ENCODE assay signal across 8 cellular contexts in the genomic region with DNA sequence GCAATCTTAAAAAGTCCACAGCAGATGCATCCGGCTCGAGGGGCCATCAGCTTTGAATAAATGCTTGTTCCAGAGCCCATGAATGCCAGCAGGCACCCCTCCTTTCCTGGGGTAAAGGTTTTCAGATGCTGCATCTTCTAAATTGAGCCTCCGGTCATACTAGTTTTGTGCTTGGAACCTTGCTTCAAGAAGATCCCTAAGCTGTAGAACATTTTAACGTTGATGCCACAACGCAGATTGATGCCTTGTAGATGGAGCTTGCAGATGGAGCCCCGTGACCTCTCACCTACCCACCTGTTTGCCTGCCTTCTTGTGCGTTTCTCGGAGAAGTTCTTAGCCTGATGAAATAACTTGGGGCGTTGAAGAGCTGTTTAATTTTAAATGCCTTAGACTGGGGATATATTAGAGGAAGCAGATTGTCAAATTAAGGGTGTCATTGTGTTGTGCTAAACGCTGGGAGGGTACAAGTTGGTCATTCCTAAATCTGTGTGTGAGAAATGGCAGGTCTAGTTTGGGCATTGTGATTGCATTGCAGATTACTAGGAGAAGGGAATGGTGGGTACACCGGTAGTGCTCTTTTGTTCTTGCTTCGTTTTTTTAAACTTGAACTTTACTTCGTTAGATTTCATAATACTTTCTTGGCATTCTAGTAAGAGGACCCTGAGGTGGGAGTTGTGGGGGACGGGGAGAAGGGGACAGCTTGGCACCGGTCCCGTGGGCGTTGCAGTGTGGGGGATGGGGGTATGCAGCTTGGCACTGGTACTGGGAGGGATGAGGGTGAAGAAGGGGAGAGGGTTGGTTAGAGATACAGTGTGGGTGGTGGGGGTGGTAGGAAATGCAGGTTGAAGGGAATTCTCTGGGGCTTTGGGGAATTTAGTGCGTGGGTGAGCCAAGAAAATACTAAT. TPM values are rescaled to one million over a fixed set of nuclear protein-coding genes. Genes with fewer than 3 reads are reported as not detected.
DNase-seq lines count a peak whose midpoint lies in the region; ATAC-seq, FAIRE-seq and TF ChIP-seq lines count a peak whose summit lies in the region.

No MANE protein-coding gene starts in this region.

- H3K9me3 ChIP-seq in SK-N-SH (no peaks in the 10 kb centered on the region), HepG2 (ENCODE audit: low read length) (no peaks in the 10 kb centered on the region)

- H3K4me2 ChIP-seq in SK-N-SH (peak overlapping the region; percentile 94), HepG2 (ENCODE audit: low read depth, low read length) (peak overlapping the region; percentile 95)

- H3K79me2 ChIP-seq in SK-N-SH (ENCODE audit: insufficient read depth), result peaks cover 96% of the 10 kb centered on the region
- peaks cover 86% of the 10 kb centered on the region for H3K79me2 ChIP-seq in HepG2 (ENCODE audit: insufficient read depth, low read length)

- CTCF ChIA-PET in SK-N-SH (lab: Yijun Ruan, JAX) (interaction anchor here (0.8 to 13.0 kb wide), 7 partner anchors 9 to 464 kb away, joined by 3 to 223 read pairs (median 7); partner anchors contain the start of gene MALAT1), HepG2 (lab: Yijun Ruan, JAX; ENCODE audit: low intra/inter-chr PET ratio, low total read pairs) (no interaction called here)

- POLR2A ChIA-PET in SK-N-SH (lab: Yijun Ruan, JAX), result interaction anchor here (0.7 to 17.2 kb wide), 26 partner anchors 8 to 188 kb away, joined by 3 to 1027 read pairs (median 4); partner anchors contain the start of genes CDC42EP2, DPF2, FRMD8 and MALAT1
- POLR2A ChIA-PET in HepG2 (lab: Yijun Ruan, JAX), result interaction anchor here (1.0 to 17.8 kb wide), 20 partner anchors 7 to 127 kb away, joined by 3 to 952 read pairs (median 10); partner anchors contain the start of genes FRMD8, MALAT1, SLC25A45 and TIGD3

- ATAC-seq in HepG2, result no peak
- ATAC-seq in HG02763 (IDR thresholded peaks at IDR 0.05; ENCODE audit: unreplicated experiment), result no peak

- TF ChIP-seq EP300 in SK-N-SH (IDR thresholded peaks at IDR 0.05; ENCODE audit: borderline replicate concordance in 1 of 2, low read depth in 1 of 2, low read length in 1 of 2) (no peak), HepG2 (IDR thresholded peaks at IDR 0.05; ENCODE audit: low read depth in 2 of 2, low read length in 2 of 2) (no peak), HepG2 (CRISPR knock-in tag; IDR thresholded peaks at IDR 0.05; ENCODE audit: borderline replicate concordance) (no peak)

- H3K4me3 ChIP-seq in SK-N-SH (ENCODE audit: low read depth in 2 of 2, low read length in 1 of 2), result peak overlapping the region; percentile 77 to 83
- H3K4me3 ChIP-seq in bronchial epithelial cell (ENCODE audit: low read depth, low read length), result peak overlapping the region; percentile 93
- H3K4me3 ChIP-seq in HepG2 (replicated peaks in 1 of 3; ENCODE audit: insufficient read depth in 1 of 3, low read depth in 2 of 3, low read length in 3 of 3), result peak overlapping the region; percentile 91 to 94 (median 93)

- no peak for TF ChIP-seq CTCF in SK-N-SH (IDR thresholded peaks at IDR 0.05)
- TF ChIP-seq CTCF in bronchial epithelial cell (IDR thresholded peaks at IDR 0.05; ENCODE audit: insufficient read depth, low read length, severe bottlenecking), result no peak
- no peak for TF ChIP-seq CTCF in HepG2 (CRISPR knock-in tag; IDR thresholded peaks at IDR 0.05)

- H2AFZ ChIP-seq in SK-N-SH (ENCODE audit: low read depth) (no peak overlapping the region), HepG2 (ENCODE audit: low read length) (no peak overlapping the region)

- H3K36me3 ChIP-seq in SK-N-SH (replicated peaks in 1 of 2; ENCODE audit: control insufficient read depth in 1 of 2, insufficient read depth in 2 of 2, low read length in 1 of 2), result peaks cover 48 to 65% of the 10 kb centered on the region in 2 experiments
- peaks cover 18% of the 10 kb centered on the region for H3K36me3 ChIP-seq in bronchial epithelial cell (ENCODE audit: control insufficient read depth, insufficient read depth, low read length)
- no peaks in the 10 kb centered on the region; a peak in 2 of 5 replicates for H3K36me3 ChIP-seq in HepG2 (replicated peaks in 1 of 2; ENCODE audit: control insufficient read depth in 1 of 2, insufficient read depth in 2 of 2, low read length in 2 of 2)

- H3K4me1 ChIP-seq in SK-N-SH (ENCODE audit: control insufficient read depth in 1 of 2, insufficient read depth in 2 of 2, low read depth in 1 of 2, low read length in 1 of 2), result peaks cover 15 to 48% of the 10 kb centered on the region in 2 experiments
- peaks cover 50% of the 10 kb centered on the region for H3K4me1 ChIP-seq in HepG2 (ENCODE audit: insufficient read depth, low read length)

- H3K9ac ChIP-seq in SK-N-SH, result peak overlapping the region; percentile 98
- H3K9ac ChIP-seq in HepG2 (ENCODE audit: insufficient read depth, low read depth, low read length), result peak overlapping the region; percentile 100

- H3K9me2 ChIP-seq in SK-N-SH, result no peaks in the 10 kb centered on the region

- peaks cover 87% of the 10 kb centered on the region for H3F3A ChIP-seq in SK-N-SH (replicated peaks; ENCODE audit: insufficient read depth)

- H3K27me3 ChIP-seq in SK-N-SH (ENCODE audit: insufficient read depth) (no peaks in the 10 kb centered on the region), bronchial epithelial cell (ENCODE audit: control insufficient read depth, insufficient read depth, low read length) (no peaks in the 10 kb centered on the region), HepG2 (ENCODE audit: control insufficient read depth in 1 of 2, insufficient read depth in 2 of 2, low read length in 2 of 2) (no peaks in the 10 kb centered on the region; a peak in 1 of 5 replicates)

- intact Hi-C loops in HepG2 (cut with micrococcal nuclease; ENCODE audit: unreplicated experiment), result no loop called here

- no peak for FAIRE-seq in bronchial epithelial cell (lab: Jason Lieb, UNC)
- FAIRE-seq in HepG2 (lab: Jason Lieb, UNC), result no peak

- WGBS in SK-N-SH (ENCODE audit: low lambda C conversion rate), result 1% methylated on average over 18 of the region's 18 CpGs
- under 1% methylated on average over 16 of the region's 18 CpGs for WGBS in HepG2 (ENCODE audit: low lambda C conversion rate)

- H4K20me1 ChIP-seq in SK-N-SH (ENCODE audit: insufficient read depth) (peaks cover 68% of the 10 kb centered on the region), HepG2 (ENCODE audit: insufficient read depth, low read length) (peaks cover 68% of the 10 kb centered on the region)

- H3K27ac ChIP-seq in SK-N-SH (ENCODE audit: low read depth in 2 of 2, low read length in 1 of 2) (peak overlapping the region; percentile 100), HepG2 (ENCODE audit: extremely low read length, insufficient read depth, low read length) (peak overlapping the region; percentile 100)

- DNase-seq in SK-N-SH (no peak), bronchial epithelial cell (ENCODE audit: low read depth) (peak; percentile 34), HepG2 (ENCODE audit: low spot score) (no peak), NCI-H2081 treated with DMSO at 0.1 percent for 48 hours (lab: John Stamatoyannopoulos, UW) (no peak), D341Med (ENCODE audit: low spot score) (no peak)
- peak; percentile 61 for DNase-seq in stimulated activated CD8-positive, alpha-beta memory T cell treated with anti-CD3 and anti-CD28 coated beads, Interleukin-4, amount 100 ng/mL, for 24 hours (ENCODE audit: low read depth)

- TF ChIP-seq POLR2A in GM18951 (IDR thresholded peaks at IDR 0.05; ENCODE audit: extremely low read depth, insufficient read depth, insufficient read length) (peak; percentile 33), HepG2 (IDR thresholded peaks at IDR 0.05; ENCODE audit: insufficient read depth in 1 of 2, low read depth in 2 of 2, low read length in 2 of 2) (peak in 1 of 2 experiments; percentile 61; a peak in 2 of 4 replicates)

- in situ Hi-C loops in GM18951 (cut with MboI; ENCODE audit: low sequenced_read_pairs, unreplicated experiment), result loop anchor here (5.0 kb wide), 1 partner anchor 78 kb away; no protein-coding TSS in a partner anchor
- in situ Hi-C loops in HepG2 (cut with HindIII; ENCODE audit: extremely low pct_ligation_motif_present, low pct_unique_long_range_greater_than_20kb), result loop anchor here (5.0 kb wide), 1 partner anchor 73 kb away; the partner anchor contains the start of gene MALAT1

- BruUV-seq in HepG2 (replicated peaks; lab: Mats Ljungman, UMichigan), result no TSS peak

- TF ChIP-seq RAD21 in SK-N-SH (IDR thresholded peaks at IDR 0.05; ENCODE audit: low read length), result no peak
- TF ChIP-seq RAD21 in HepG2 (CRISPR knock-in tag; IDR thresholded peaks at IDR 0.05), result no peak

RNA-seq across cellular contexts. Expression of gene NEAT1, which starts 1.9 kb away (rescaled TPM):
- polyA plus RNA-seq in SK-N-SH (2012; rRNA removed), result 435 and 479 TPM in 2 replicates
- polyA plus RNA-seq in SK-N-SH (2012; cell fraction: cytosol; rRNA removed), result 93.7 and 99.2 TPM in 2 replicates
- polyA plus RNA-seq in SK-N-SH (2012; cell fraction: nucleus; rRNA removed), result 3,897 and 4,476 TPM in 2 replicates
- total RNA-seq in bronchial epithelial cell, result 114 and 133 TPM in 2 replicates
- total RNA-seq in HepG2 (2016; rRNA removed; fragmentation: Illumina TruSeq; extraction: Trizol), result 10.5 and 20.5 TPM in 2 replicates
- total RNA-seq in HepG2 (2016; cell fraction: cytosol; rRNA removed; fragmentation: Illumina TruSeq; extraction: Trizol; ENCODE audit: low read depth), result 2.2 and 2.6 TPM in 2 replicates
- 8.4 and 21.3 TPM in 2 replicates for total RNA-seq in HepG2 (2016; cell fraction: insoluble cytoplasmic fraction; rRNA removed; fragmentation: Illumina TruSeq; extraction: Trizol)
- 7.8 and 8.3 TPM in 2 replicates for total RNA-seq in HepG2 (2016; cell fraction: membrane; rRNA removed; fragmentation: Illumina TruSeq; extraction: Trizol)
- total RNA-seq in HepG2 (2016; cell fraction: nucleus; rRNA removed; fragmentation: Illumina TruSeq; extraction: Trizol), result 196 and 220 TPM in 2 replicates
- polyA plus RNA-seq in HepG2 (2011; rRNA removed), result 41.2 and 41.3 TPM in 2 replicates
- 13.0 and 13.4 TPM in 2 replicates for polyA plus RNA-seq in HepG2 (2011; cell fraction: cytosol; rRNA removed)
- polyA plus RNA-seq in HepG2 (2011; cell fraction: nucleus; rRNA removed), result 222 and 327 TPM in 2 replicates
- 288 and 371 TPM in 2 replicates for polyA plus RNA-seq in HepG2 (2012)
- polyA plus RNA-seq in HepG2 (2016; cell fraction: cytosol; fragmentation: Illumina TruSeq; extraction: Trizol; ENCODE audit: low read depth), result 3.6 and 4.3 TPM in 2 replicates
- 54.0 and 61.1 TPM in 2 replicates for polyA plus RNA-seq in HepG2 (2016; cell fraction: insoluble cytoplasmic fraction; fragmentation: Illumina TruSeq; extraction: Trizol; ENCODE audit: low read depth)
- 47.1 and 54.4 TPM in 2 replicates for polyA plus RNA-seq in HepG2 (2016; cell fraction: membrane; fragmentation: Illumina TruSeq; extraction: Trizol; ENCODE audit: low read depth)
- polyA plus RNA-seq in HepG2 (2016; cell fraction: nucleus; fragmentation: Illumina TruSeq; extraction: Trizol; ENCODE audit: insufficient read depth, low read depth), result 577 and 628 TPM in 2 replicates
- polyA minus RNA-seq in HepG2 (2011; rRNA and poly(A)+ RNA removed; ENCODE audit: low replicate concordance), result 64.6 and 225 TPM in 2 replicates
- 17.3 and 20.2 TPM in 2 replicates for polyA minus RNA-seq in HepG2 (2011; cell fraction: cytosol; rRNA and poly(A)+ RNA removed)
- 1,479 and 1,737 TPM in 2 replicates for polyA minus RNA-seq in HepG2 (2011; cell fraction: nucleus; rRNA and poly(A)+ RNA removed)

RNA-seq across cellular contexts. Expression of gene FRMD8, which starts 38.0 kb away (rescaled TPM):
- polyA plus RNA-seq in SK-N-SH (2012; rRNA removed) (17.4 and 19.0 TPM in 2 replicates), HepG2 (2011; rRNA removed) (5.8 and 9.4 TPM in 2 replicates)
- polyA plus RNA-seq in SK-N-SH (2012; cell fraction: cytosol; rRNA removed), result 8.0 and 14.0 TPM in 2 replicates
- 32.3 and 58.1 TPM in 2 replicates for polyA plus RNA-seq in SK-N-SH (2012; cell fraction: nucleus; rRNA removed)
- total RNA-seq in bronchial epithelial cell (21.9 and 66.6 TPM in 2 replicates), HepG2 (2016; rRNA removed; fragmentation: Illumina TruSeq; extraction: Trizol) (18.0 and 20.6 TPM in 2 replicates)
- total RNA-seq in HepG2 (2016; cell fraction: cytosol; rRNA removed; fragmentation: Illumina TruSeq; extraction: Trizol; ENCODE audit: low read depth), result 2.2 and 2.9 TPM in 2 replicates
- 17.5 and 22.6 TPM in 2 replicates for total RNA-seq in HepG2 (2016; cell fraction: insoluble cytoplasmic fraction; rRNA removed; fragmentation: Illumina TruSeq; extraction: Trizol)
- 5.3 and 6.3 TPM in 2 replicates for total RNA-seq in HepG2 (2016; cell fraction: membrane; rRNA removed; fragmentation: Illumina TruSeq; extraction: Trizol)
- total RNA-seq in HepG2 (2016; cell fraction: nucleus; rRNA removed; fragmentation: Illumina TruSeq; extraction: Trizol), result 12.4 and 14.6 TPM in 2 replicates
- 5.9 and 6.7 TPM in 2 replicates for polyA plus RNA-seq in HepG2 (2011; cell fraction: cytosol; rRNA removed)
- polyA plus RNA-seq in HepG2 (2011; cell fraction: nucleus; rRNA removed), result 26.7 and 32.6 TPM in 2 replicates
- 3.5 and 5.2 TPM in 2 replicates for polyA plus RNA-seq in HepG2 (2012)
- polyA plus RNA-seq in HepG2 (2016; cell fraction: cytosol; fragmentation: Illumina TruSeq; extraction: Trizol; ENCODE audit: low read depth), result 2.5 and 2.6 TPM in 2 replicates
- 13.5 and 17.1 TPM in 2 replicates for polyA plus RNA-seq in HepG2 (2016; cell fraction: insoluble cytoplasmic fraction; fragmentation: Illumina TruSeq; extraction: Trizol; ENCODE audit: low read depth)
- polyA plus RNA-seq in HepG2 (2016; cell fraction: membrane; fragmentation: Illumina TruSeq; extraction: Trizol; ENCODE audit: low read depth), result 2.8 and 3.8 TPM in 2 replicates
- 21.4 and 24.7 TPM in 2 replicates for polyA plus RNA-seq in HepG2 (2016; cell fraction: nucleus; fragmentation: Illumina TruSeq; extraction: Trizol; ENCODE audit: insufficient read depth, low read depth)
- 22.3 and 24.3 TPM in 2 replicates for polyA minus RNA-seq in HepG2 (2011; rRNA and poly(A)+ RNA removed; ENCODE audit: low replicate concordance)
- polyA minus RNA-seq in HepG2 (2011; cell fraction: cytosol; rRNA and poly(A)+ RNA removed), result 5.4 and 6.2 TPM in 2 replicates
- 6.2 and 11.8 TPM in 2 replicates for polyA minus RNA-seq in HepG2 (2011; cell fraction: nucleus; rRNA and poly(A)+ RNA removed)

RNA-seq across cellular contexts. Expression of gene SLC25A45, which starts 42.0 kb away (rescaled TPM):
- polyA plus RNA-seq in SK-N-SH (2012; rRNA removed) (3.1 and 3.6 TPM in 2 replicates), HepG2 (2011; rRNA removed) (1.2 and 1.9 TPM in 2 replicates)
- 1.2 and 1.8 TPM in 2 replicates for polyA plus RNA-seq in SK-N-SH (2012; cell fraction: cytosol; rRNA removed)
- 13.7 and 17.4 TPM in 2 replicates for polyA plus RNA-seq in SK-N-SH (2012; cell fraction: nucleus; rRNA removed)
- total RNA-seq in bronchial epithelial cell (0.26 and 0.77 TPM in 2 replicates), HepG2 (2016; rRNA removed; fragmentation: Illumina TruSeq; extraction: Trizol) (2.1 and 3.4 TPM in 2 replicates)
- 0.79 and 1.0 TPM in 2 replicates for total RNA-seq in HepG2 (2016; cell fraction: cytosol; rRNA removed; fragmentation: Illumina TruSeq; extraction: Trizol; ENCODE audit: low read depth)
- total RNA-seq in HepG2 (2016; cell fraction: insoluble cytoplasmic fraction; rRNA removed; fragmentation: Illumina TruSeq; extraction: Trizol), result 1.9 TPM in 2 replicates
- total RNA-seq in HepG2 (2016; cell fraction: membrane; rRNA removed; fragmentation: Illumina TruSeq; extraction: Trizol), result 1.5 and 2.2 TPM in 2 replicates
- 1.3 and 3.5 TPM in 2 replicates for total RNA-seq in HepG2 (2016; cell fraction: nucleus; rRNA removed; fragmentation: Illumina TruSeq; extraction: Trizol)
- polyA plus RNA-seq in HepG2 (2011; cell fraction: cytosol; rRNA removed), result 0.95 and 0.99 TPM in 2 replicates
- polyA plus RNA-seq in HepG2 (2011; cell fraction: nucleus; rRNA removed), result 5.9 and 6.0 TPM in 2 replicates
- polyA plus RNA-seq in HepG2 (2012), result 2.0 and 4.1 TPM in 2 replicates
- 0.45 and 0.70 TPM in 2 replicates for polyA plus RNA-seq in HepG2 (2016; cell fraction: cytosol; fragmentation: Illumina TruSeq; extraction: Trizol; ENCODE audit: low read depth)
- polyA plus RNA-seq in HepG2 (2016; cell fraction: insoluble cytoplasmic fraction; fragmentation: Illumina TruSeq; extraction: Trizol; ENCODE audit: low read depth), result 1.3 and 1.6 TPM in 2 replicates
- polyA plus RNA-seq in HepG2 (2016; cell fraction: membrane; fragmentation: Illumina TruSeq; extraction: Trizol; ENCODE audit: low read depth), result 1.4 and 1.5 TPM in 2 replicates
- 5.6 and 8.8 TPM in 2 replicates for polyA plus RNA-seq in HepG2 (2016; cell fraction: nucleus; fragmentation: Illumina TruSeq; extraction: Trizol; ENCODE audit: insufficient read depth, low read depth)
- polyA minus RNA-seq in HepG2 (2011; rRNA and poly(A)+ RNA removed; ENCODE audit: low replicate concordance), result 1.9 and 7.2 TPM in 2 replicates
- 1.4 and 2.5 TPM in 2 replicates for polyA minus RNA-seq in HepG2 (2011; cell fraction: cytosol; rRNA and poly(A)+ RNA removed)
- 1.4 and 2.4 TPM in 2 replicates for polyA minus RNA-seq in HepG2 (2011; cell fraction: nucleus; rRNA and poly(A)+ RNA removed)

Comparison
In these comparisons a context has a peak if more than half of its experiments do, and no peak if none do; other contexts are left out.
1. DNase-seq: peak in bronchial epithelial cell (single experiment) and stimulated activated CD8-positive, alpha-beta memory T cell treated with anti-CD3 and anti-CD28 coated beads, Interleukin-4, amount 100 ng/mL, for 24 hours (single experiment); none in SK-N-SH (single experiment), HepG2 (single experiment), NCI-H2081 treated with DMSO at 0.1 percent for 48 hours (single experiment) and D341Med (single experiment).
2. Peak in every context shown above with its lines, with median percentiles within 50 percentile points of each other: H3K4me3 ChIP-seq.